In genomic region chr11:66842896-66843775, GRCh38 we compare ENCODE assay signal across 8 cellular contexts. TPM values are rescaled to one million over a fixed set of nuclear protein-coding genes. Genes with fewer than 3 reads are reported as not detected.
A peak's percentile ranks its signal among the peaks of the same experiment; 100 is the strongest.
DNase-seq lines count a peak whose midpoint lies in the region; ATAC-seq, FAIRE-seq and TF ChIP-seq lines count a peak whose summit lies in the region.

TSS of gene RCE1 (plus strand) at chr11:66843441. CDS start at chr11:66843456, 15 bp downstream.

- H3K79me2 ChIP-seq in Loucy (ENCODE audit: insufficient read depth, low read length), result peaks cover 58% of the 10 kb centered on the region

- H3K4me3 ChIP-seq in Loucy (ENCODE audit: low read length, poor library complexity, severe bottlenecking), result peak within 1 kb of the TSS; percentile 95
- H3K4me3 ChIP-seq in gastroesophageal sphincter, result peak within 1 kb of the TSS; percentile 80 to 93
- peak within 1 kb of the TSS; percentile 92 for H3K4me3 ChIP-seq in suprapubic skin

- peak; percentile 96 for ATAC-seq in gastroesophageal sphincter

- H3K27ac ChIP-seq in gastroesophageal sphincter, result peak within 1 kb of the TSS; percentile 97 to 99 (median 98)
- peak within 1 kb of the TSS; percentile 95 for H3K27ac ChIP-seq in suprapubic skin

- H3K4me1 ChIP-seq in ES-I3 (ENCODE audit: insufficient read depth, low read length) (no peaks in the 10 kb centered on the region; the same call in 1 of the 2 replicates), Loucy (ENCODE audit: insufficient read depth, low read length, poor library complexity, severe bottlenecking) (peaks cover 35% of the 10 kb centered on the region), gastroesophageal sphincter (peaks cover 3 to 54% (median 20%) of the 10 kb centered on the region in 3 donors), suprapubic skin (peaks cover 41% of the 10 kb centered on the region)

- no peaks in the 10 kb centered on the region for H3K9me2 ChIP-seq in Loucy (replicated peaks; ENCODE audit: low read depth, low read length)

- peak within 1 kb of the TSS; percentile 97 for H3K4me2 ChIP-seq in Loucy (ENCODE audit: low read depth, low read length, poor library complexity, severe bottlenecking)

- H3K9ac ChIP-seq in ES-I3 (ENCODE audit: low read depth, low read length) (peak within 1 kb of the TSS; percentile 99), Loucy (ENCODE audit: low read depth, low read length, poor library complexity, severe bottlenecking) (peak within 1 kb of the TSS; percentile 97)

- DNase-seq in H54 (ENCODE audit: insufficient read length, low spot score) (peak; percentile 77), SK-MEL-5 (ENCODE audit: low read depth, low spot score) (peak; percentile 75), occipital lobe (lab: John Stamatoyannopoulos, UW) (peak; percentile 76), suprapubic skin (ENCODE audit: low spot score in 2 of 2) (peak; percentile 90)
- peak; percentile 93 for DNase-seq in activated naive CD4-positive, alpha-beta T cell treated with Interleukin-2 at 50 U/mL for 16 hours

- TF ChIP-seq POLR2A in H54 (IDR thresholded peaks at IDR 0.05; ENCODE audit: low read depth, low read length) (peak; percentile 91; the same call in 1 of the 2 replicates), gastroesophageal sphincter (IDR thresholded peaks at IDR 0.05) (peak; percentile 97 to 98), suprapubic skin (IDR thresholded peaks at IDR 0.05) (peak; percentile 81 to 93)

- H3K36me3 ChIP-seq in ES-I3 (ENCODE audit: insufficient read depth, low read length) (peaks cover 22% of the 10 kb centered on the region), Loucy (ENCODE audit: insufficient read depth, low read length) (peaks cover 10% of the 10 kb centered on the region; the same call in 1 of the 2 replicates), gastroesophageal sphincter (peaks cover 0 to 48% of the 10 kb centered on the region in 2 donors), suprapubic skin (peaks cover 51% of the 10 kb centered on the region)

- H3K9me3 ChIP-seq in ES-I3 (ENCODE audit: control insufficient read depth, insufficient read depth, low read length) (no peaks in the 10 kb centered on the region), Loucy (ENCODE audit: insufficient read depth, low read depth, low read length) (no peaks in the 10 kb centered on the region), gastroesophageal sphincter (no peaks in the 10 kb centered on the region), suprapubic skin (no peaks in the 10 kb centered on the region)

- no peak for TF ChIP-seq EP300 in gastroesophageal sphincter (IDR thresholded peaks at IDR 0.05)
- TF ChIP-seq EP300 in suprapubic skin (IDR thresholded peaks at IDR 0.05), result no peak

- FAIRE-seq in H54 (lab: Jason Lieb, UNC), result no peak

- H3K27me3 ChIP-seq in Loucy (ENCODE audit: insufficient read depth, low read length, poor library complexity, severe bottlenecking) (no peaks in the 10 kb centered on the region), gastroesophageal sphincter (no peaks in the 10 kb centered on the region), suprapubic skin (no peaks in the 10 kb centered on the region)

- 0 out of 2 replicates have a peak, but pooled peaks cover 3% of the 10 kb centered on the region for H3F3A ChIP-seq in Loucy (ENCODE audit: low read depth)

- WGBS in gastroesophageal sphincter (ENCODE audit: low coverage in 1 of 2), 2 donors, result no CpG with 5 or more reads among the region's 98 CpGs
- WGBS in suprapubic skin, result no CpG with 5 or more reads among the region's 98 CpGs

- in situ Hi-C loops in SK-MEL-5 (cut with HindIII; ENCODE audit: low pct_unique_long_range_greater_than_20kb, low sequenced_read_pairs), result no loop called here

- H2AFZ ChIP-seq in Loucy (ENCODE audit: low read length), result peak within 1 kb of the TSS; percentile 90

- no peak for TF ChIP-seq CTCF in Loucy (conservative IDR thresholded peaks at IDR 0.05; ENCODE audit: low read length)
- peak in 2 of 4 experiments; percentile 4 to 13 for TF ChIP-seq CTCF in gastroesophageal sphincter (IDR thresholded peaks at IDR 0.05)
- TF ChIP-seq CTCF in suprapubic skin (IDR thresholded peaks at IDR 0.05), result no peak

- peaks cover 26% of the 10 kb centered on the region for H4K20me1 ChIP-seq in Loucy (ENCODE audit: insufficient read depth, low read length, poor library complexity, severe bottlenecking)

RNA-seq across cellular contexts. Expression of gene RCE1, which starts in this region (rescaled TPM):
- 17.4 and 17.8 TPM in 2 replicates for total RNA-seq in SK-MEL-5 (2014; rRNA removed; shearing (Covaris generic))
- polyA plus RNA-seq in SK-MEL-5 (2015; cell fraction: cytosol; rRNA removed), result 23.1 and 24.3 TPM in 2 replicates
- 36.8 and 48.6 TPM in 2 replicates for polyA plus RNA-seq in SK-MEL-5 (2015; cell fraction: nucleus; rRNA removed)
- 10 to 100 TPM in 3 of 4 donors, 1 to 10 TPM in 1; 9.5 to 14.8 (median 11.7) TPM for total RNA-seq in gastroesophageal sphincter
- 12.2 TPM for total RNA-seq in occipital lobe
- total RNA-seq in suprapubic skin, result 10 to 100 TPM; 32.2 to 54.4 (median 42.8) TPM

Comparison
In these comparisons a context has a peak if more than half of its experiments do, and no peak if none do; other contexts are left out.
1. Peak in every context shown above with its lines: DNase-seq, ATAC-seq, H3K4me3 ChIP-seq and H3K27ac ChIP-seq.